Comparison of ENCODE assay signal across 1 cellular context in the genomic region with DNA sequence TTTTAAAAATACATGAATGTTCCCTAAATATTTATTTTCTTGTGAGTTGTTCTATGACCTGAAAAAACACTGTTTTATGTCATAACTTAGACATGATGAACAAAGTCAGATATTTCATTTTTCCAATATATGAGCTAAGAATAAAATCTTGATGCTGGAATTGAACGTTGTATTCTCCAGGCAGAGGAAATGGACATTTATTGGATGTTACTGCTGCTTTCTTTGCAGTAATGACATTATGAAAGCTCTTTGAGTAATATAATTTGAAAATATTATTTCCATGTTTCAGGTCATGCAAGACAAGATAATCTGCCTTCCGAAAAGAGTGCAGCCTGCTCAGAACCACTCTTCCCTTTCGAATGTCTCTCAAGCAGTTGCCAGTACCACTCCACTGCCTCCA.
TF ChIP-seq lines count a peak whose summit lies in the region.

No MANE protein-coding gene starts in this region.

TF ChIP-seq in SK-N-SH, 30 proteins besides CTCF, POLR2A, EP300 and RAD21:
- TF ChIP-seq, protein P1, sequence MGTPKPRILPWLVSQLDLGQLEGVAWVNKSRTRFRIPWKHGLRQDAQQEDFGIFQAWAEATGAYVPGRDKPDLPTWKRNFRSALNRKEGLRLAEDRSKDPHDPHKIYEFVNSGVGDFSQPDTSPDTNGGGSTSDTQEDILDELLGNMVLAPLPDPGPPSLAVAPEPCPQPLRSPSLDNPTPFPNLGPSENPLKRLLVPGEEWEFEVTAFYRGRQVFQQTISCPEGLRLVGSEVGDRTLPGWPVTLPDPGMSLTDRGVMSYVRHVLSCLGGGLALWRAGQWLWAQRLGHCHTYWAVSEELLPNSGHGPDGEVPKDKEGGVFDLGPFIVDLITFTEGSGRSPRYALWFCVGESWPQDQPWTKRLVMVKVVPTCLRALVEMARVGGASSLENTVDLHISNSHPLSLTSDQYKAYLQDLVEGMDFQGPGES (IDR thresholded peaks at IDR 0.05; ENCODE audit: low read depth, low read length), result no peak
- TF ChIP-seq RCOR1 (IDR thresholded peaks at IDR 0.05; ENCODE audit: low read length), result peak; percentile 68; the same call in 1 of the 2 replicates
- peak; percentile 25 for TF ChIP-seq CHD2 (IDR thresholded peaks at IDR 0.05; ENCODE audit: low read length, partially characterized antibody)
- TF ChIP-seq TCF12 (IDR thresholded peaks at IDR 0.05), result 0 out of 2 replicates have a peak, but pooled peaks have one; percentile 17
TF ChIP-seq in SK-N-SH: peak in this region for 3.
